8 cellular contexts compared by ENCODE assay signal in genomic region chr12:113479578-113480335, GRCh38. TPM values are rescaled to one million over a fixed set of nuclear protein-coding genes. Genes with fewer than 3 reads are reported as not detected.
A peak's percentile ranks its signal among the peaks of the same experiment; 100 is the strongest.
DNase-seq lines count a peak whose midpoint lies in the region; ATAC-seq, FAIRE-seq and TF ChIP-seq lines count a peak whose summit lies in the region.

No MANE protein-coding gene starts in this region.

- DNase-seq in AG20443 (ENCODE audit: low spot score) (peak; percentile 81), HuH-7.5 (ENCODE audit: low spot score) (peak; percentile 85), amniotic epithelial cell (ENCODE audit: low read depth) (peak; percentile 25), HepG2 (ENCODE audit: low spot score) (peak; percentile 12), cerebellar cortex (ENCODE audit: low spot score) (no peak)

- 35% methylated on average over 61 of the region's 61 CpGs for WGBS in HepG2 (ENCODE audit: low lambda C conversion rate)

- H3K4me2 ChIP-seq in HepG2 (ENCODE audit: low read depth, low read length), result no peak overlapping the region

- TF ChIP-seq POLR2A in HepG2 (IDR thresholded peaks at IDR 0.05; ENCODE audit: insufficient read depth in 1 of 2, low read depth in 2 of 2, low read length in 2 of 2), result no peak

- peaks cover 10% of the 10 kb centered on the region; the same call in 1 of the 2 replicates for H4K20me1 ChIP-seq in HepG2 (ENCODE audit: insufficient read depth, low read length)

- no TSS peak for BruUV-seq in HepG2 (replicated peaks; lab: Mats Ljungman, UMichigan)

- H3K79me2 ChIP-seq in HepG2 (ENCODE audit: insufficient read depth, low read length), result no peaks in the 10 kb centered on the region

- H2AFZ ChIP-seq in HepG2 (ENCODE audit: low read length), result no peak overlapping the region

- ATAC-seq in HepG2 (peak; percentile 71; the same call in 2 of the 3 replicates), HG03045 (IDR thresholded peaks at IDR 0.05; ENCODE audit: unreplicated experiment) (no peak), HG03457 (IDR thresholded peaks at IDR 0.05; ENCODE audit: unreplicated experiment) (no peak), HG03108 (IDR thresholded peaks at IDR 0.05; ENCODE audit: unreplicated experiment) (no peak)

- H3K9me3 ChIP-seq in HepG2 (ENCODE audit: low read length), result no peaks in the 10 kb centered on the region

- H3K27ac ChIP-seq in HepG2 (ENCODE audit: extremely low read length, insufficient read depth, low read length), result no peak overlapping the region

- CTCF ChIA-PET in HepG2 (lab: Yijun Ruan, JAX; ENCODE audit: low intra/inter-chr PET ratio, low total read pairs), result no interaction called here

- H3K9ac ChIP-seq in HepG2 (ENCODE audit: insufficient read depth, low read depth, low read length), result no peak overlapping the region

- intact Hi-C loops in HepG2 (cut with micrococcal nuclease; ENCODE audit: unreplicated experiment), result no loop called here

- no peak for TF ChIP-seq RAD21 in HepG2 (CRISPR knock-in tag; IDR thresholded peaks at IDR 0.05)

- no peaks in the 10 kb centered on the region for H3K4me1 ChIP-seq in HepG2 (ENCODE audit: insufficient read depth, low read length)

- FAIRE-seq in HepG2 (lab: Jason Lieb, UNC), result no peak

- in situ Hi-C loops in HepG2 (cut with HindIII; ENCODE audit: extremely low pct_ligation_motif_present, low pct_unique_long_range_greater_than_20kb), result no loop called here

- TF ChIP-seq EP300 in HepG2 (IDR thresholded peaks at IDR 0.05; ENCODE audit: low read depth in 2 of 2, low read length in 2 of 2) (no peak), HepG2 (CRISPR knock-in tag; IDR thresholded peaks at IDR 0.05; ENCODE audit: borderline replicate concordance) (no peak)

- no peak overlapping the region for H3K4me3 ChIP-seq in HepG2 (replicated peaks in 1 of 3; ENCODE audit: insufficient read depth in 1 of 3, low read depth in 2 of 3, low read length in 3 of 3)

- no peaks in the 10 kb centered on the region for H3K36me3 ChIP-seq in HepG2 (replicated peaks in 1 of 2; ENCODE audit: control insufficient read depth in 1 of 2, insufficient read depth in 2 of 2, low read length in 2 of 2)

- no peak for TF ChIP-seq CTCF in HepG2 (CRISPR knock-in tag; IDR thresholded peaks at IDR 0.05)

- H3K27me3 ChIP-seq in HepG2 (ENCODE audit: control insufficient read depth in 1 of 2, insufficient read depth in 2 of 2, low read length in 2 of 2), result peaks cover 4 to 41% of the 10 kb centered on the region in 2 experiments; a peak in 4 of 5 replicates

- POLR2A ChIA-PET in HepG2 (lab: Yijun Ruan, JAX), result no interaction called here

TF ChIP-seq in HepG2, 621 proteins besides CTCF, POLR2A, EP300 and RAD21 (continues in another document):
- TF ChIP-seq KLF15 (CRISPR knock-in tag; IDR thresholded peaks at IDR 0.05; ENCODE audit: borderline replicate concordance) (peak; percentile 73; the same call in 1 of the 2 replicates), HOXA5 (CRISPR knock-in tag; IDR thresholded peaks at IDR 0.05) (peak; percentile 80; the same call in 1 of the 2 replicates), SMAD1 (CRISPR knock-in tag; IDR thresholded peaks at IDR 0.05; ENCODE audit: borderline replicate concordance, low read depth) (no peak), ZNF256 (CRISPR knock-in tag; conservative IDR thresholded peaks at IDR 0.05) (peak; percentile 82), FOXK1 (CRISPR knock-in tag; IDR thresholded peaks at IDR 0.05; ENCODE audit: borderline replicate concordance, low read depth) (peak; percentile 54; the same call in 1 of the 2 replicates), LCORL (IDR thresholded peaks at IDR 0.05) (no peak), LCORL (CRISPR knock-in tag; IDR thresholded peaks at IDR 0.05) (no peak), ELF4 (CRISPR knock-in tag; IDR thresholded peaks at IDR 0.05; ENCODE audit: borderline replicate concordance) (no peak), ZNF354B (CRISPR knock-in tag; IDR thresholded peaks at IDR 0.05) (no peak), ZNF530 (CRISPR knock-in tag; IDR thresholded peaks at IDR 0.05; ENCODE audit: low read depth) (no peak), ARNT2 (CRISPR knock-in tag; IDR thresholded peaks at IDR 0.05; ENCODE audit: low read depth) (0 out of 2 replicates have a peak, but pooled peaks have one; percentile 59), ZMAT3 (CRISPR knock-in tag; conservative IDR thresholded peaks at IDR 0.05) (peak; percentile 64; the same call in 1 of the 2 replicates)
- TF ChIP-seq, protein P1, sequence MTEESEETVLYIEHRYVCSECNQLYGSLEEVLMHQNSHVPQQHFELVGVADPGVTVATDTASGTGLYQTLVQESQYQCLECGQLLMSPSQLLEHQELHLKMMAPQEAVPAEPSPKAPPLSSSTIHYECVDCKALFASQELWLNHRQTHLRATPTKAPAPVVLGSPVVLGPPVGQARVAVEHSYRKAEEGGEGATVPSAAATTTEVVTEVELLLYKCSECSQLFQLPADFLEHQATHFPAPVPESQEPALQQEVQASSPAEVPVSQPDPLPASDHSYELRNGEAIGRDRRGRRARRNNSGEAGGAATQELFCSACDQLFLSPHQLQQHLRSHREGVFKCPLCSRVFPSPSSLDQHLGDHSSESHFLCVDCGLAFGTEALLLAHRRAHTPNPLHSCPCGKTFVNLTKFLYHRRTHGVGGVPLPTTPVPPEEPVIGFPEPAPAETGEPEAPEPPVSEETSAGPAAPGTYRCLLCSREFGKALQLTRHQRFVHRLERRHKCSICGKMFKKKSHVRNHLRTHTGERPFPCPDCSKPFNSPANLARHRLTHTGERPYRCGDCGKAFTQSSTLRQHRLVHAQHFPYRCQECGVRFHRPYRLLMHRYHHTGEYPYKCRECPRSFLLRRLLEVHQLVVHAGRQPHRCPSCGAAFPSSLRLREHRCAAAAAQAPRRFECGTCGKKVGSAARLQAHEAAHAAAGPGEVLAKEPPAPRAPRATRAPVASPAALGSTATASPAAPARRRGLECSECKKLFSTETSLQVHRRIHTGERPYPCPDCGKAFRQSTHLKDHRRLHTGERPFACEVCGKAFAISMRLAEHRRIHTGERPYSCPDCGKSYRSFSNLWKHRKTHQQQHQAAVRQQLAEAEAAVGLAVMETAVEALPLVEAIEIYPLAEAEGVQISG (CRISPR knock-in tag; IDR thresholded peaks at IDR 0.05), result peak; percentile 65; the same call in 1 of the 2 replicates

RNA-seq across cellular contexts. Expression of gene LHX5, which starts 8.1 kb away (rescaled TPM):
- not detected in 2 replicates for total RNA-seq in HepG2 (2016; rRNA removed; fragmentation: Illumina TruSeq; extraction: Trizol)
- total RNA-seq in HepG2 (2016; cell fraction: cytosol; rRNA removed; fragmentation: Illumina TruSeq; extraction: Trizol; ENCODE audit: low read depth), result not detected in 2 replicates
- not detected in 2 replicates for total RNA-seq in HepG2 (2016; cell fraction: insoluble cytoplasmic fraction; rRNA removed; fragmentation: Illumina TruSeq; extraction: Trizol)
- total RNA-seq in HepG2 (2016; cell fraction: membrane; rRNA removed; fragmentation: Illumina TruSeq; extraction: Trizol), result not detected in 2 replicates
- not detected in 2 replicates for total RNA-seq in HepG2 (2016; cell fraction: nucleus; rRNA removed; fragmentation: Illumina TruSeq; extraction: Trizol)
- 0.01 TPM in 1 of 2 replicates, not detected in the other for polyA plus RNA-seq in HepG2 (2011; rRNA removed)
- polyA plus RNA-seq in HepG2 (2011; cell fraction: cytosol; rRNA removed), result 0.04 and 0.07 TPM in 2 replicates
- not detected in 2 replicates for polyA plus RNA-seq in HepG2 (2011; cell fraction: nucleus; rRNA removed)
- not detected in 2 replicates for polyA plus RNA-seq in HepG2 (2012)
- not detected in 2 replicates for polyA plus RNA-seq in HepG2 (2016; cell fraction: cytosol; fragmentation: Illumina TruSeq; extraction: Trizol; ENCODE audit: low read depth)
- not detected in 2 replicates for polyA plus RNA-seq in HepG2 (2016; cell fraction: insoluble cytoplasmic fraction; fragmentation: Illumina TruSeq; extraction: Trizol; ENCODE audit: low read depth)
- polyA plus RNA-seq in HepG2 (2016; cell fraction: membrane; fragmentation: Illumina TruSeq; extraction: Trizol; ENCODE audit: low read depth), result not detected in 2 replicates
- not detected in 2 replicates for polyA plus RNA-seq in HepG2 (2016; cell fraction: nucleus; fragmentation: Illumina TruSeq; extraction: Trizol; ENCODE audit: insufficient read depth, low read depth)
- polyA minus RNA-seq in HepG2 (2011; rRNA and poly(A)+ RNA removed; ENCODE audit: low replicate concordance), result not detected in 2 replicates
- not detected in 2 replicates for polyA minus RNA-seq in HepG2 (2011; cell fraction: cytosol; rRNA and poly(A)+ RNA removed)
- not detected in 2 replicates for polyA minus RNA-seq in HepG2 (2011; cell fraction: nucleus; rRNA and poly(A)+ RNA removed)

RNA-seq across cellular contexts. Expression of gene SDSL, which starts 57.6 kb away (rescaled TPM):
- total RNA-seq in HepG2 (2016; rRNA removed; fragmentation: Illumina TruSeq; extraction: Trizol), result 1.2 and 1.3 TPM in 2 replicates
- 0.79 and 1.7 TPM in 2 replicates for total RNA-seq in HepG2 (2016; cell fraction: cytosol; rRNA removed; fragmentation: Illumina TruSeq; extraction: Trizol; ENCODE audit: low read depth)
- 1.2 and 1.7 TPM in 2 replicates for total RNA-seq in HepG2 (2016; cell fraction: insoluble cytoplasmic fraction; rRNA removed; fragmentation: Illumina TruSeq; extraction: Trizol)
- 1.1 and 2.0 TPM in 2 replicates for total RNA-seq in HepG2 (2016; cell fraction: membrane; rRNA removed; fragmentation: Illumina TruSeq; extraction: Trizol)
- 1.4 and 2.0 TPM in 2 replicates for total RNA-seq in HepG2 (2016; cell fraction: nucleus; rRNA removed; fragmentation: Illumina TruSeq; extraction: Trizol)
- polyA plus RNA-seq in HepG2 (2011; rRNA removed), result 1.7 and 2.9 TPM in 2 replicates
- 1.9 and 3.2 TPM in 2 replicates for polyA plus RNA-seq in HepG2 (2011; cell fraction: cytosol; rRNA removed)
- polyA plus RNA-seq in HepG2 (2011; cell fraction: nucleus; rRNA removed), result 1.6 and 2.0 TPM in 2 replicates
- 0.92 and 1.3 TPM in 2 replicates for polyA plus RNA-seq in HepG2 (2012)
- polyA plus RNA-seq in HepG2 (2016; cell fraction: cytosol; fragmentation: Illumina TruSeq; extraction: Trizol; ENCODE audit: low read depth), result 1.1 and 1.5 TPM in 2 replicates
- polyA plus RNA-seq in HepG2 (2016; cell fraction: insoluble cytoplasmic fraction; fragmentation: Illumina TruSeq; extraction: Trizol; ENCODE audit: low read depth), result 2.4 and 3.5 TPM in 2 replicates
- polyA plus RNA-seq in HepG2 (2016; cell fraction: membrane; fragmentation: Illumina TruSeq; extraction: Trizol; ENCODE audit: low read depth), result 0.64 and 0.90 TPM in 2 replicates
- polyA plus RNA-seq in HepG2 (2016; cell fraction: nucleus; fragmentation: Illumina TruSeq; extraction: Trizol; ENCODE audit: insufficient read depth, low read depth), result 1.9 and 2.9 TPM in 2 replicates
- 1.1 and 6.5 TPM in 2 replicates for polyA minus RNA-seq in HepG2 (2011; rRNA and poly(A)+ RNA removed; ENCODE audit: low replicate concordance)
- 0.99 and 1.4 TPM in 2 replicates for polyA minus RNA-seq in HepG2 (2011; cell fraction: cytosol; rRNA and poly(A)+ RNA removed)
- polyA minus RNA-seq in HepG2 (2011; cell fraction: nucleus; rRNA and poly(A)+ RNA removed), result 1.5 TPM in 2 replicates
